In the genomic region with DNA sequence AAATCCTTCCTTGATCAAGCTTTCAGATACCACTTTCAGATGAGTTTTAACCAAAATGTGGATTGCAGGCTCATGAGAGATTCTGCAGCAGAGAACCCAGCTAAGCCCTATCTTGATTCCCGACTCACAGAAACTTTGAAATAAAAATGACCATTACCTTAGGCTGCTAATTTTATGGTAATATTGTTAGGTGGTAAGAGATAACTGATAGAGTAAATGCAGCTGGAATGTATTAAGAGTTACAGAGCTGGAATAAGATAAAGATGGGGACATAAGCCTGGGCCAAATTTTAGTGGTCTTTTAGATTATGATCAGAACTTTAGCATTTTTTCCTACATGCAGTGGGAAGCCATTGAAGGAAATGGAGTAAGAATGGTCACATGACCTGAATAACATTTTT, we compare ENCODE assay signal across 29 cellular contexts.
"Had no signal": no experiment of that assay in that cellular context is flagged by ENCODE, and none has a peak within 500 bp of the region (broad histone marks: within the 10 kb centered on the region; RNA-seq: fewer than 3 reads in every experiment).

No MANE protein-coding gene starts in this region.

- DNase-seq: activated CD4-positive, alpha-beta memory T cell treated with anti-CD3 and anti-CD28 coated beads for 36 hours; activated CD4-positive, alpha-beta T cell treated with anti-CD3 and anti-CD28 coated beads for 36 hours; activated CD4-positive, alpha-beta T cell treated with anti-CD3 and anti-CD28 coated beads, Interleukin-2, amount 10 ng/mL, durations not matched to agents 24 days and 14 days; activated CD4-positive, CD25-positive, alpha-beta regulatory T cell; activated CD4-positive, CD25-positive, alpha-beta regulatory T cell treated with anti-CD3 and anti-CD28 coated beads, Interleukin-2, amount 50 U/mL, for 72 hours; activated CD8-positive, alpha-beta memory T cell treated with anti-CD3 and anti-CD28 coated beads, Interleukin-2, amount 10 ng/mL, durations not matched to agents 7 days and 5 days; activated CD8-positive, alpha-beta memory T cell treated with anti-CD3 and anti-CD28 coated beads, Interleukin-2, amount 50 U/mL, for 4 hours; activated CD8-positive, alpha-beta T cell treated with anti-CD3 and anti-CD28 coated beads, Interleukin-2, amount 10 ng/mL, durations not matched to agents 7 days and 5 days; activated effector memory CD4-positive, alpha-beta T cell treated with anti-CD3 and anti-CD28 coated beads, Interleukin-2, amount 50 U/mL, for 16 hours; activated naive CD4-positive, alpha-beta T cell treated with anti-CD3 and anti-CD28 coated beads for 36 hours; activated naive CD8-positive, alpha-beta T cell treated with anti-CD3 and anti-CD28 coated beads for 36 hours; activated naive CD8-positive, alpha-beta T cell treated with anti-CD3 and anti-CD28 coated beads, Interleukin-2, amount 50 U/mL, for 24 hours; activated T-cell treated with anti-CD3 and anti-CD28 coated beads, Interleukin-2, amount 50 U/mL, for 1 hour; activated T-cell treated with anti-CD3 and anti-CD28 coated beads, Interleukin-2, amount 50 U/mL, for 48 hours; adrenal gland; amygdala; aorta; body of pancreas; caudate nucleus; cortex of kidney; dermis blood vessel endothelial cell; effector CD4-positive, alpha-beta T cell; effector memory CD8-positive, alpha-beta T cell; esophagus squamous epithelium; head of caudate nucleus; T-helper 2 cell had no signal

- H3K27ac ChIP-seq: adrenal gland, body of pancreas, esophagus squamous epithelium had no signal

- H3K4me1 ChIP-seq: adrenal gland, body of pancreas, esophagus squamous epithelium had no signal

- H3K27me3 ChIP-seq: adrenal gland, body of pancreas, esophagus squamous epithelium had no signal

- H3K36me3 ChIP-seq: adrenal gland, esophagus squamous epithelium had no signal

- H3K36me3 Mint-ChIP-seq: activated CD4-positive, alpha-beta memory T cell treated with anti-CD3 and anti-CD28 coated beads for 36 hours; activated CD8-positive, alpha-beta memory T cell treated with anti-CD3 and anti-CD28 coated beads, Interleukin-2, amount 10 ng/mL, durations not matched to agents 7 days and 5 days; activated naive CD4-positive, alpha-beta T cell treated with anti-CD3 and anti-CD28 coated beads, Interleukin-2, amount 50 U/mL, for 24 hours; activated naive CD8-positive, alpha-beta T cell treated with anti-CD3 and anti-CD28 coated beads for 36 hours had no signal

- H3K9me3 ChIP-seq: adrenal gland, body of pancreas, esophagus squamous epithelium had no signal

- H3K27ac Mint-ChIP-seq: activated CD4-positive, alpha-beta memory T cell treated with anti-CD3 and anti-CD28 coated beads for 36 hours; activated CD4-positive, alpha-beta T cell treated with anti-CD3 and anti-CD28 coated beads for 36 hours; activated CD4-positive, alpha-beta T cell treated with anti-CD3 and anti-CD28 coated beads, Interleukin-2, amount 10 ng/mL, durations not matched to agents 24 days and 14 days; activated CD8-positive, alpha-beta memory T cell treated with anti-CD3 and anti-CD28 coated beads, Interleukin-2, amount 10 ng/mL, durations not matched to agents 7 days and 5 days; activated CD8-positive, alpha-beta T cell treated with anti-CD3 and anti-CD28 coated beads, Interleukin-2, amount 10 ng/mL, durations not matched to agents 7 days and 5 days; activated naive CD4-positive, alpha-beta T cell treated with anti-CD3 and anti-CD28 coated beads for 36 hours; activated naive CD4-positive, alpha-beta T cell treated with anti-CD3 and anti-CD28 coated beads, Interleukin-2, amount 50 U/mL, for 24 hours; activated naive CD8-positive, alpha-beta T cell treated with anti-CD3 and anti-CD28 coated beads for 36 hours; activated naive CD8-positive, alpha-beta T cell treated with anti-CD3 and anti-CD28 coated beads, Interleukin-2, amount 50 U/mL, for 24 hours; activated T-helper 1 cell treated with anti-CD3 and anti-CD28 coated beads, Interleukin-12 subunit alpha, Interleukin-12 subunit beta, Interleukin-2, Interleukin-4 antibody, amounts not matched to agents 30 ng/mL and 10 ng/mL and 1 ng/mL, durations not matched to agents 14 hours and 24 hours and 36 hours; activated T-helper 2 cell treated with anti-CD3 and anti-CD28 coated beads, Interferon-gamma antibody, Interleukin-2, Interleukin-4, amounts not matched to agents 10 μg/mL and 5 μg/mL and 100 μg/mL, durations not matched to agents 14 hours and 24 hours and 36 hours; effector memory CD8-positive, alpha-beta T cell had no signal

- H3K27me3 Mint-ChIP-seq: activated CD4-positive, alpha-beta memory T cell treated with anti-CD3 and anti-CD28 coated beads for 36 hours; activated CD4-positive, alpha-beta T cell treated with anti-CD3 and anti-CD28 coated beads for 36 hours; activated CD4-positive, alpha-beta T cell treated with anti-CD3 and anti-CD28 coated beads, Interleukin-2, amount 10 ng/mL, durations not matched to agents 24 days and 14 days; activated CD8-positive, alpha-beta memory T cell treated with anti-CD3 and anti-CD28 coated beads, Interleukin-2, amount 10 ng/mL, durations not matched to agents 7 days and 5 days; activated naive CD4-positive, alpha-beta T cell treated with anti-CD3 and anti-CD28 coated beads, Interleukin-2, amount 50 U/mL, for 24 hours; activated naive CD8-positive, alpha-beta T cell treated with anti-CD3 and anti-CD28 coated beads for 36 hours; activated naive CD8-positive, alpha-beta T cell treated with anti-CD3 and anti-CD28 coated beads, Interleukin-2, amount 50 U/mL, for 24 hours; effector memory CD8-positive, alpha-beta T cell had no signal

- H3K4me3 Mint-ChIP-seq: activated CD4-positive, alpha-beta memory T cell treated with anti-CD3 and anti-CD28 coated beads for 36 hours; activated CD4-positive, alpha-beta T cell treated with anti-CD3 and anti-CD28 coated beads for 36 hours; activated CD4-positive, alpha-beta T cell treated with anti-CD3 and anti-CD28 coated beads, Interleukin-2, amount 10 ng/mL, durations not matched to agents 24 days and 14 days; activated CD8-positive, alpha-beta memory T cell treated with anti-CD3 and anti-CD28 coated beads, Interleukin-2, amount 10 ng/mL, durations not matched to agents 7 days and 5 days; activated CD8-positive, alpha-beta T cell treated with anti-CD3 and anti-CD28 coated beads, Interleukin-2, amount 10 ng/mL, durations not matched to agents 7 days and 5 days; activated naive CD4-positive, alpha-beta T cell treated with anti-CD3 and anti-CD28 coated beads for 36 hours; activated naive CD4-positive, alpha-beta T cell treated with anti-CD3 and anti-CD28 coated beads, Interleukin-2, amount 50 U/mL, for 24 hours; activated naive CD8-positive, alpha-beta T cell treated with anti-CD3 and anti-CD28 coated beads for 36 hours; activated naive CD8-positive, alpha-beta T cell treated with anti-CD3 and anti-CD28 coated beads, Interleukin-2, amount 50 U/mL, for 24 hours; activated T-helper 1 cell treated with anti-CD3 and anti-CD28 coated beads, Interleukin-12 subunit alpha, Interleukin-12 subunit beta, Interleukin-2, Interleukin-4 antibody, amounts not matched to agents 30 ng/mL and 10 ng/mL and 1 ng/mL, durations not matched to agents 14 hours and 24 hours and 36 hours; effector memory CD8-positive, alpha-beta T cell had no signal

- H3K4me1 Mint-ChIP-seq: activated CD4-positive, alpha-beta T cell treated with anti-CD3 and anti-CD28 coated beads for 36 hours; activated CD4-positive, alpha-beta T cell treated with anti-CD3 and anti-CD28 coated beads, Interleukin-2, amount 10 ng/mL, durations not matched to agents 24 days and 14 days; activated CD8-positive, alpha-beta memory T cell treated with anti-CD3 and anti-CD28 coated beads, Interleukin-2, amount 10 ng/mL, durations not matched to agents 7 days and 5 days; activated naive CD4-positive, alpha-beta T cell treated with anti-CD3 and anti-CD28 coated beads, Interleukin-2, amount 50 U/mL, for 24 hours; activated naive CD8-positive, alpha-beta T cell treated with anti-CD3 and anti-CD28 coated beads for 36 hours; activated naive CD8-positive, alpha-beta T cell treated with anti-CD3 and anti-CD28 coated beads, Interleukin-2, amount 50 U/mL, for 24 hours had no signal

- H3K4me3 ChIP-seq: adrenal gland, body of pancreas, esophagus squamous epithelium had no signal
